ENCODE assay signal across 25 cellular contexts in the genomic region with DNA sequence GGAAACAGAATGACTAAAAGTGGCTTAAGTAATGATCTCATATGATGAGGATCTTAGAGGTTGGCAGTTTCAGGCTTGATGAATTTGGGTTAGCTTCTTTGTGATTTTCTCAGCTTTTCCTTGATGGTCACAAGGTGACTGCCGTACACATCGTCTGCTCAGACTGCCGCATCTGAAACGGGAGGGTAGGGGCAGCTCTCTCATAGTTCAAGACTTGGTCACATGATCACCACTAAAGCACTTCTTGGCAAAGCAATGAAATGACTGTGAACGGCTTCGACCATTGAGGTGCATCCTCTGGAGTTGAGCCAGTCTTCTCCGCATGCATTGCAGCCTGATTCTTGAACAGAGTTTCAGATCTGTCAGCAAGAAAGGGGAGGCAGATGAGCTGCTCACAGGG.
"Had no signal": no experiment of that assay in that cellular context is flagged by ENCODE, and none has a peak within 500 bp of the region (broad histone marks: within the 10 kb centered on the region; RNA-seq: fewer than 3 reads in every experiment).

No MANE protein-coding gene starts in this region.

- H3K4me3 ChIP-seq: SK-N-MC had no signal

- H3K4me1 Mint-ChIP-seq: activated B cell treated with CpG ODN at 0.5 μM for 24 hours had no signal

- DNase-seq: activated B cell treated with CpG ODN at 0.5 μM for 24 hours; activated CD4-positive, alpha-beta T cell treated with anti-CD3 and anti-CD28 coated beads for 1 hour; activated CD4-positive, alpha-beta T cell treated with anti-CD3 and anti-CD28 coated beads, Interleukin-2, amount 10 ng/mL, durations not matched to agents 24 days and 14 days; activated CD4-positive, alpha-beta T cell treated with anti-CD3 and anti-CD28 coated beads, Interleukin-2, amount 50 U/mL, for 48 hours; activated CD8-positive, alpha-beta memory T cell treated with anti-CD3 and anti-CD28 coated beads, Interleukin-2, amount 50 U/mL, for 4 hours; activated gamma-delta T cell; activated naive CD4-positive, alpha-beta T cell treated with anti-CD3 and anti-CD28 coated beads for 36 hours; activated T-cell treated with anti-CD3 and anti-CD28 coated beads, Interleukin-2, amount 50 U/mL, for 1 hour; NCI-H1092; NCI-H1417 treated with DMSO at 0.1 percent for 48 hours; NCI-H1694; NCI-H2029; NCI-H2107; NCI-H345; NCI-H510A; NCI-H526 treated with DMSO at 0.1 percent for 48 hours; NCI-H82; SIG-M5; T-cell; T-helper 2 cell; T1000 had no signal

- H3K27ac ChIP-seq: SK-N-MC had no signal

- H3K9me3 Mint-ChIP-seq: activated B cell treated with CpG ODN at 0.5 μM for 24 hours; activated CD4-positive, alpha-beta T cell treated with anti-CD3 and anti-CD28 coated beads, Interleukin-2, amount 10 ng/mL, durations not matched to agents 24 days and 14 days; activated naive CD4-positive, alpha-beta T cell treated with anti-CD3 and anti-CD28 coated beads for 36 hours; brain; central memory CD8-positive, alpha-beta T cell; T-cell had no signal

- H3K27me3 Mint-ChIP-seq: activated B cell treated with CpG ODN at 0.5 μM for 24 hours; activated CD4-positive, alpha-beta T cell treated with anti-CD3 and anti-CD28 coated beads, Interleukin-2, amount 10 ng/mL, durations not matched to agents 24 days and 14 days; activated naive CD8-positive, alpha-beta T cell; brain; central memory CD8-positive, alpha-beta T cell; T-cell had no signal

- H3K4me3 Mint-ChIP-seq: activated B cell treated with CpG ODN at 0.5 μM for 24 hours; activated CD4-positive, alpha-beta T cell treated with anti-CD3 and anti-CD28 coated beads, Interleukin-2, amount 10 ng/mL, durations not matched to agents 24 days and 14 days; activated naive CD4-positive, alpha-beta T cell treated with anti-CD3 and anti-CD28 coated beads for 36 hours; activated naive CD8-positive, alpha-beta T cell; brain; central memory CD8-positive, alpha-beta T cell; T-cell had no signal

- H3K27ac Mint-ChIP-seq: activated B cell treated with CpG ODN at 0.5 μM for 24 hours; activated CD4-positive, alpha-beta T cell treated with anti-CD3 and anti-CD28 coated beads, Interleukin-2, amount 10 ng/mL, durations not matched to agents 24 days and 14 days; activated naive CD4-positive, alpha-beta T cell treated with anti-CD3 and anti-CD28 coated beads for 36 hours; T-cell had no signal

- ATAC-seq: T-cell had no signal
